ENCODE assay signal across 8 cellular contexts in the genomic region with DNA sequence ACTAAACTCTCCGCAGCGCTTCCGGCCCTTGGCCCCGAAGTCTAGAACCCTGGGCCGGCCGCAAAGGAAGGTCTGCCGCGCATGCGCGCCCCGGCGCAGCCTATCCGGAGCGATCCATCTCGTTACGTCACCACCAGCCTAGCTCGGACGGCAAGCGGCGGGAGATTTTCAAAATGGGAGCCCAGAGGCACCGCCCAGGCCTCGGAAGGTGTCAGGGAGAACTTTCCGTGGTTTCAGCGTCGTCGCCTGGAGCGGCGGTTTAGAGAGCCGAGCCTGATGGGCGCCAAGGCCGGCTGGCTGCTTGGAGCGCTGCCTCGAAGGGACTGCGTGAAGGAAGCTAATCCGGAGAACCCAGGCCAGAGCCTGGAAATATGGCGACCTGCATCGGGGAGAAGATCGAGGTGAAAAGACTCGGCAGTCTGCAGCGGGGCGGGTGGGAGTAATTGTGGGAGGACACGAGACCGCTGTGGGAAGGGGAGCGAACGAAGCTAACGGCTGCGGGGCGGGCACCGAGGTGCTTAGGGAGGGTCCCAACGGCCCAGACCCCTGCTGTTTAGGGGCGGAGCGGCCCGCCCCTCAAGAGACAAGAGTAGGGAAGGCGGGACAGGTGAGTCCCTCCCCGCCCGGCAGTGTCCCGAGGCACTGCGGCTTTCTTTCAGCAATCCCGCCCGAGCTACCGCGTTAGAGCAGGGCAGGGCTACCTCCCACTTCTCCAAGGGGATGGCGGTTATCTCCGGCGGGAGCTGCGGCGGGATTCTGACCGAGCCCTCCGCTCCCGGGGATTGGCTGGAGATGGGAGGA.
DNase-seq lines count a peak whose midpoint lies in the region; ATAC-seq lines count a peak whose summit lies in the region.

A gene (plus strand): TSS at position 130 of the 801 bp plus-strand sequence. CDS start 242 bp downstream, at position 372.

- peaks cover 16% of the 10 kb centered on the region for H3K36me3 Mint-ChIP-seq in dendritic cell treated with granulocyte-macrophage colony-stimulating factor and Interleukin-4, amounts not matched to agents 40 ng/mL and 50 ng/mL, for 4 days (ENCODE audit: low read depth)

- H3K9me3 Mint-ChIP-seq in dendritic cell treated with granulocyte-macrophage colony-stimulating factor and Interleukin-4, amounts not matched to agents 40 ng/mL and 50 ng/mL, for 4 days, result no peaks in the 10 kb centered on the region

- intact Hi-C loops in dendritic cell treated with granulocyte-macrophage colony-stimulating factor and Interleukin-4, amounts not matched to agents 40 ng/mL and 50 ng/mL, for 4 days (cut with micrococcal nuclease), result loop anchor here (1.0 to 10.0 kb wide), 5 partner anchors 84 to 406 kb away; a partner anchor contains a TSS

- ATAC-seq in GM19397 (IDR thresholded peaks at IDR 0.05; ENCODE audit: unreplicated experiment) (peak; percentile 95), HG03565 (IDR thresholded peaks at IDR 0.05; ENCODE audit: unreplicated experiment) (peak; percentile 92)

- DNase-seq in CD1c-positive myeloid dendritic cell (ENCODE audit: extremely low spot score) (peak; percentile 98), NCI-H748 treated with DMSO at 0.1 percent for 48 hours (lab: John Stamatoyannopoulos, UW) (peak; percentile 84), left kidney (ENCODE audit: low read depth, low spot score) (peak; percentile 99)
- peak; percentile 90 for DNase-seq in activated CD4-positive, alpha-beta T cell treated with anti-CD3 and anti-CD28 coated beads, Interleukin-2, amount 50 U/mL, for 1 hour
- peak; percentile 96 for DNase-seq in stimulated activated CD4-positive, alpha-beta T cell treated with anti-CD3 and anti-CD28 coated beads, Interleukin-1b, Interleukin-23, amount 100 ng/mL, for 48 hours

- H3K27ac Mint-ChIP-seq in dendritic cell treated with granulocyte-macrophage colony-stimulating factor and Interleukin-4, amounts not matched to agents 40 ng/mL and 50 ng/mL, for 4 days, result peak within 1 kb of the TSS; percentile 91

- H3K27me3 Mint-ChIP-seq in dendritic cell treated with granulocyte-macrophage colony-stimulating factor and Interleukin-4, amounts not matched to agents 40 ng/mL and 50 ng/mL, for 4 days, result no peaks in the 10 kb centered on the region

- peaks cover 12% of the 10 kb centered on the region for H3K4me1 Mint-ChIP-seq in dendritic cell treated with granulocyte-macrophage colony-stimulating factor and Interleukin-4, amounts not matched to agents 40 ng/mL and 50 ng/mL, for 4 days (ENCODE audit: low read depth)

- H3K4me3 Mint-ChIP-seq in dendritic cell treated with granulocyte-macrophage colony-stimulating factor and Interleukin-4, amounts not matched to agents 40 ng/mL and 50 ng/mL, for 4 days, result peak within 1 kb of the TSS; percentile 95

Comparison
In these comparisons a context has a peak if more than half of its experiments do, and no peak if none do; other contexts are left out.
1. Peak in every context shown above with its lines: DNase-seq and ATAC-seq.